ENCODE assay signal across 20 cellular contexts in genomic region chr12:131681257-131681620, GRCh38. TPM values are rescaled to one million over a fixed set of nuclear protein-coding genes. Genes with fewer than 3 reads are reported as not detected.
A peak's percentile ranks its signal among the peaks of the same experiment; 100 is the strongest.
DNase-seq lines count a peak whose midpoint lies in the region; ATAC-seq and TF ChIP-seq lines count a peak whose summit lies in the region.
"Had no signal": no experiment of that assay in that cellular context is flagged by ENCODE, and none has a peak within 500 bp of the region (broad histone marks: within the 10 kb centered on the region; RNA-seq: fewer than 3 reads in every experiment).

No MANE protein-coding gene starts in this region.

- no peaks in the 10 kb centered on the region for H3K9me3 ChIP-seq in endodermal cell (ENCODE audit: control insufficient read depth, low read length)
- no peaks in the 10 kb centered on the region for H3K9me3 ChIP-seq in aorta (ENCODE audit: control insufficient read depth, low read length)
- H3K9me3 ChIP-seq: BE2C, Caco-2, SJCRH30 had no signal

- no peak for TF ChIP-seq CTCF in endodermal cell (conservative IDR thresholded peaks at IDR 0.05)
- TF ChIP-seq CTCF in nephron progenitor cell (IDR thresholded peaks at IDR 0.05): no peak

- no peak overlapping the region for H3K4me3 ChIP-seq in endodermal cell (ENCODE audit: low read length)
- no peak overlapping the region for H3K4me3 ChIP-seq in aorta (ENCODE audit: low read length in 2 of 2)
- H3K4me3 ChIP-seq: SJCRH30 had no signal

- H3K9ac ChIP-seq in endodermal cell (ENCODE audit: extremely low read depth, low read length, poor library complexity, severe bottlenecking): no peak overlapping the region

- peaks cover 14% of the 10 kb centered on the region for H3K4me1 Mint-ChIP-seq in endodermal cell
- peaks cover 26% of the 10 kb centered on the region for H3K4me1 Mint-ChIP-seq in nephron progenitor cell

- H3K4me1 ChIP-seq in endodermal cell (ENCODE audit: control insufficient read depth, insufficient read depth, low read length): no peaks in the 10 kb centered on the region
- H3K4me1 ChIP-seq in aorta (ENCODE audit: control insufficient read depth in 1 of 2, insufficient read depth in 2 of 2, low read length in 2 of 2): no peaks in the 10 kb centered on the region
- H3K4me1 ChIP-seq: BE2C, Caco-2, SJCRH30 had no signal

- H3K9me3 Mint-ChIP-seq in endodermal cell: no peaks in the 10 kb centered on the region
- H3K9me3 Mint-ChIP-seq in nephron progenitor cell: no peaks in the 10 kb centered on the region
- H3K9me3 Mint-ChIP-seq: CD4-positive, alpha-beta T cell had no signal

- H3K36me3 ChIP-seq in endodermal cell (ENCODE audit: control insufficient read depth, insufficient read depth, low read length) (no peaks in the 10 kb centered on the region), aorta (ENCODE audit: control insufficient read depth in 1 of 2, insufficient read depth in 2 of 2, low read length in 1 of 2) (no peaks in the 10 kb centered on the region)
- H3K36me3 ChIP-seq: BE2C, SJCRH30 had no signal

- H3K27ac Mint-ChIP-seq in endodermal cell: no peak overlapping the region
- H3K27ac Mint-ChIP-seq in nephron progenitor cell: no peak overlapping the region
- H3K27ac Mint-ChIP-seq: CD4-positive, alpha-beta T cell had no signal

- H3K27me3 Mint-ChIP-seq in endodermal cell (ENCODE audit: insufficient read depth) (peaks cover 11% of the 10 kb centered on the region), nephron progenitor cell (ENCODE audit: low read depth, poor library complexity) (peaks cover 49% of the 10 kb centered on the region)

- peak; percentile 50 for DNase-seq in activated effector memory CD4-positive, alpha-beta T cell treated with anti-CD3 and anti-CD28 coated beads, Interleukin-2, amount 50 U/mL, for 16 hours
- no peak for DNase-seq in activated effector memory CD4-positive, alpha-beta T cell treated with Interleukin-2 at 50 U/mL for 16 hours
- peak; percentile 43 for DNase-seq in endodermal cell
- DNase-seq in nephron progenitor cell: no peak
- peak; percentile 9 to 39 for DNase-seq in aorta
- DNase-seq in GDM1 (lab: John Stamatoyannopoulos, UW): no peak
- DNase-seq in hepatic stellate cell (ENCODE audit: low spot score): no peak
- DNase-seq: BE2C, Caco-2, H7, MM.1S, NCI-H1092, NCI-H1436 treated with DMSO at 0.1 percent for 48 hours, NCI-H2029, NCI-H345, NCI-H524 treated with DMSO at 0.1 percent for 48 hours, PC-3, SJCRH30 had no signal

- H3K36me3 Mint-ChIP-seq in endodermal cell (ENCODE audit: low read depth) (no peaks in the 10 kb centered on the region), nephron progenitor cell (ENCODE audit: low read depth) (no peaks in the 10 kb centered on the region)

- H3K27ac ChIP-seq in endodermal cell (ENCODE audit: low read depth, low read length): no peak overlapping the region
- H3K27ac ChIP-seq in aorta (ENCODE audit: low read depth in 1 of 2, low read length in 2 of 2): no peak overlapping the region
- H3K27ac ChIP-seq: SJCRH30 had no signal

- 87 to 100% methylated on average over 1 to 4 of the region's 5 CpGs for WGBS in endodermal cell (ENCODE audit: insufficient coverage in 1 of 2, insufficient read length in 1 of 2), 2 experiments
- WGBS in aorta, 2 donors: 64 to 68% methylated on average over 5 of the region's 5 CpGs

- ATAC-seq in aorta (ENCODE audit: low FRiP score) (no peak), HG03280 (IDR thresholded peaks at IDR 0.05; ENCODE audit: unreplicated experiment) (no peak)

- intact Hi-C loops in aorta (cut with DNase I): no loop called here

- H3K4me3 Mint-ChIP-seq in endodermal cell (no peak overlapping the region), nephron progenitor cell (peak overlapping the region; percentile 53)

- peaks cover 4% of the 10 kb centered on the region for H3K27me3 ChIP-seq in endodermal cell (ENCODE audit: control insufficient read depth, insufficient read depth, low read length, poor library complexity, severe bottlenecking)
- H3K27me3 ChIP-seq in aorta (ENCODE audit: control insufficient read depth in 1 of 2, insufficient read depth in 2 of 2, low read length in 1 of 2): no peaks in the 10 kb centered on the region
- H3K27me3 ChIP-seq: BE2C, SJCRH30 had no signal

RNA-seq across cellular contexts. Expression of gene SFSWAP, which starts 29.7 kb away (rescaled TPM):
- total RNA-seq in endodermal cell: 10 to 100 TPM; 50.0 to 52.3 TPM
- polyA plus RNA-seq in endodermal cell (2013, experiment 1 of 2): 50.9 TPM
- 45.1 TPM for polyA plus RNA-seq in endodermal cell (2013, experiment 2 of 2)
- 10 to 100 TPM; 43.7 to 72.3 TPM for total RNA-seq in aorta
- polyA plus RNA-seq in aorta: 10 to 100 TPM; 13.4 to 53.7 TPM

Comparison
In these comparisons a context has a peak if more than half of its experiments do, and no peak if none do; other contexts are left out.
1. DNase-seq: peak in activated effector memory CD4-positive, alpha-beta T cell treated with anti-CD3 and anti-CD28 coated beads, Interleukin-2, amount 50 U/mL, for 16 hours (single experiment), endodermal cell (single experiment) and aorta (2 of 2); none in activated effector memory CD4-positive, alpha-beta T cell treated with Interleukin-2 at 50 U/mL for 16 hours (single experiment), nephron progenitor cell (single experiment), GDM1 (single experiment) and hepatic stellate cell (single experiment).